ENCODE assay signal across 8 cellular contexts in genomic region chr9:130021842-130022241, GRCh38. TPM values are rescaled to one million over a fixed set of nuclear protein-coding genes. Genes with fewer than 3 reads are reported as not detected.
DNase-seq lines count a peak whose midpoint lies in the region; ATAC-seq and TF ChIP-seq lines count a peak whose summit lies in the region.
"Not testable (repeated sequence)": the region's sequence is repeated elsewhere in the genome, so short reads cannot be mapped to it uniquely, and the experiment has no call there.

No MANE protein-coding gene starts in this region.

- not testable (repeated sequence) for ATAC-seq in CD4-positive, CD25-positive, alpha-beta regulatory T cell (ENCODE audit: low read depth in 2 of 2); activated CD4-positive, alpha-beta T cell treated with anti-CD3 and anti-CD28 coated beads for 36 hours; gastroesophageal sphincter; natural killer cell treated with Interleukin-12 subunit alpha and Interleukin-12 subunit beta and Interleukin-15 and Interleukin-18, amount 100 ng/mL, for 72 hours

- not testable (repeated sequence) for TF ChIP-seq EP300 in gastroesophageal sphincter (IDR thresholded peaks at IDR 0.05)

- H3K4me3 Mint-ChIP-seq in CD4-positive, CD25-positive, alpha-beta regulatory T cell: peak overlapping the region; percentile 2 to 80 (median 42)
- H3K4me3 Mint-ChIP-seq in IgD-negative memory B cell: peak overlapping the region in 3 of 4 donors; percentile 51 to 93 (median 82)
- H3K4me3 Mint-ChIP-seq in activated CD4-positive, alpha-beta T cell treated with anti-CD3 and anti-CD28 coated beads for 36 hours; activated T-cell treated with anti-CD3 and anti-CD28 coated beads, Interleukin-2, amount 50 U/mL, for 24 hours; natural killer cell treated with Interleukin-12 subunit alpha and Interleukin-12 subunit beta and Interleukin-15 and Interleukin-18, amount 100 ng/mL, for 72 hours; stimulated activated naive CD8-positive, alpha-beta T cell treated with anti-CD3 and anti-CD28 coated beads, Interleukin-15, Interleukin-2, amounts not matched to agents 100 ng/mL and 50 ng/mL, for 24 hours: not testable (repeated sequence)
- H3K4me3 Mint-ChIP-seq in activated naive CD8-positive, alpha-beta T cell: peak overlapping the region; percentile 27

- 93 to 95% methylated on average over 3 of the region's 3 CpGs for WGBS in gastroesophageal sphincter (ENCODE audit: low coverage in 1 of 2), 2 donors

- peak overlapping the region; percentile 39 to 75 (median 72) for H3K27ac Mint-ChIP-seq in CD4-positive, CD25-positive, alpha-beta regulatory T cell
- H3K27ac Mint-ChIP-seq in IgD-negative memory B cell: peak overlapping the region; percentile 98 to 100 (median 99)
- peak overlapping the region; percentile 98 for H3K27ac Mint-ChIP-seq in activated CD4-positive, alpha-beta T cell treated with anti-CD3 and anti-CD28 coated beads for 36 hours
- H3K27ac Mint-ChIP-seq in activated T-cell treated with anti-CD3 and anti-CD28 coated beads, Interleukin-2, amount 50 U/mL, for 24 hours: peak overlapping the region; percentile 99
- H3K27ac Mint-ChIP-seq in activated naive CD8-positive, alpha-beta T cell: peak overlapping the region; percentile 99
- H3K27ac Mint-ChIP-seq in natural killer cell treated with Interleukin-12 subunit alpha and Interleukin-12 subunit beta and Interleukin-15 and Interleukin-18, amount 100 ng/mL, for 72 hours: peak overlapping the region; percentile 93 to 100
- H3K27ac Mint-ChIP-seq in stimulated activated naive CD8-positive, alpha-beta T cell treated with anti-CD3 and anti-CD28 coated beads, Interleukin-15, Interleukin-2, amounts not matched to agents 100 ng/mL and 50 ng/mL, for 24 hours: peak overlapping the region; percentile 96

- intact Hi-C loops in activated CD4-positive, alpha-beta T cell treated with anti-CD3 and anti-CD28 coated beads for 36 hours (cut with DNase I, micrococcal nuclease): loop anchor here (1.0 to 5.0 kb wide), 4 partner anchors 12 to 90 kb away; no protein-coding TSS in a partner anchor

- peaks cover 32 to 95% (median 79%) of the 10 kb centered on the region in 4 donors for H3K4me1 Mint-ChIP-seq in CD4-positive, CD25-positive, alpha-beta regulatory T cell
- H3K4me1 Mint-ChIP-seq in IgD-negative memory B cell: peaks cover 67 to 80% (median 73%) of the 10 kb centered on the region in 3 donors
- peaks cover 97% of the 10 kb centered on the region for H3K4me1 Mint-ChIP-seq in activated CD4-positive, alpha-beta T cell treated with anti-CD3 and anti-CD28 coated beads for 36 hours
- peaks cover 92% of the 10 kb centered on the region for H3K4me1 Mint-ChIP-seq in activated T-cell treated with anti-CD3 and anti-CD28 coated beads, Interleukin-2, amount 50 U/mL, for 24 hours (ENCODE audit: low read depth)
- peaks cover 80% of the 10 kb centered on the region for H3K4me1 Mint-ChIP-seq in activated naive CD8-positive, alpha-beta T cell (ENCODE audit: low read depth)
- peaks cover 56 to 60% of the 10 kb centered on the region in 2 donors for H3K4me1 Mint-ChIP-seq in natural killer cell treated with Interleukin-12 subunit alpha and Interleukin-12 subunit beta and Interleukin-15 and Interleukin-18, amount 100 ng/mL, for 72 hours (ENCODE audit: low read depth in 2 of 2)
- H3K4me1 Mint-ChIP-seq in stimulated activated naive CD8-positive, alpha-beta T cell treated with anti-CD3 and anti-CD28 coated beads, Interleukin-15, Interleukin-2, amounts not matched to agents 100 ng/mL and 50 ng/mL, for 24 hours (ENCODE audit: low read depth): peaks cover 100% of the 10 kb centered on the region

- not testable (repeated sequence) for H3K9me3 Mint-ChIP-seq in CD4-positive, CD25-positive, alpha-beta regulatory T cell; IgD-negative memory B cell; activated CD4-positive, alpha-beta T cell treated with anti-CD3 and anti-CD28 coated beads for 36 hours (ENCODE audit: low read depth); activated T-cell treated with anti-CD3 and anti-CD28 coated beads, Interleukin-2, amount 50 U/mL, for 24 hours; activated naive CD8-positive, alpha-beta T cell (ENCODE audit: low read depth); natural killer cell treated with Interleukin-12 subunit alpha and Interleukin-12 subunit beta and Interleukin-15 and Interleukin-18, amount 100 ng/mL, for 72 hours; stimulated activated naive CD8-positive, alpha-beta T cell treated with anti-CD3 and anti-CD28 coated beads, Interleukin-15, Interleukin-2, amounts not matched to agents 100 ng/mL and 50 ng/mL, for 24 hours

- not testable (repeated sequence) for TF ChIP-seq POLR2A in gastroesophageal sphincter (IDR thresholded peaks at IDR 0.05)

- H3K4me3 ChIP-seq in CD4-positive, CD25-positive, alpha-beta regulatory T cell (ENCODE audit: low read depth, low read length): peak overlapping the region; percentile 29
- not testable (repeated sequence) for H3K4me3 ChIP-seq in gastroesophageal sphincter

- not testable (repeated sequence) for H3K9me3 ChIP-seq in CD4-positive, CD25-positive, alpha-beta regulatory T cell (ENCODE audit: control insufficient read depth in 2 of 2, low read length in 2 of 2); gastroesophageal sphincter

- H3K36me3 Mint-ChIP-seq in CD4-positive, CD25-positive, alpha-beta regulatory T cell: peaks cover 17% of the 10 kb centered on the region
- peaks cover 14% of the 10 kb centered on the region for H3K36me3 Mint-ChIP-seq in IgD-negative memory B cell
- H3K36me3 Mint-ChIP-seq in activated CD4-positive, alpha-beta T cell treated with anti-CD3 and anti-CD28 coated beads for 36 hours (ENCODE audit: low read depth): peaks cover 67% of the 10 kb centered on the region
- peaks cover 84% of the 10 kb centered on the region for H3K36me3 Mint-ChIP-seq in activated T-cell treated with anti-CD3 and anti-CD28 coated beads, Interleukin-2, amount 50 U/mL, for 24 hours (ENCODE audit: low read depth)
- H3K36me3 Mint-ChIP-seq in activated naive CD8-positive, alpha-beta T cell: peaks cover 21% of the 10 kb centered on the region
- not testable (repeated sequence) for H3K36me3 Mint-ChIP-seq in natural killer cell treated with Interleukin-12 subunit alpha and Interleukin-12 subunit beta and Interleukin-15 and Interleukin-18, amount 100 ng/mL, for 72 hours
- H3K36me3 Mint-ChIP-seq in stimulated activated naive CD8-positive, alpha-beta T cell treated with anti-CD3 and anti-CD28 coated beads, Interleukin-15, Interleukin-2, amounts not matched to agents 100 ng/mL and 50 ng/mL, for 24 hours (ENCODE audit: low read depth): peaks cover 55% of the 10 kb centered on the region

- H3K27me3 ChIP-seq in CD4-positive, CD25-positive, alpha-beta regulatory T cell (ENCODE audit: control insufficient read depth, insufficient read depth, low read length); gastroesophageal sphincter: not testable (repeated sequence)

- peaks cover 85% of the 10 kb centered on the region for H3K4me1 ChIP-seq in CD4-positive, CD25-positive, alpha-beta regulatory T cell (ENCODE audit: control insufficient read depth, insufficient read depth, low read length, poor library complexity, severe bottlenecking)
- peaks cover 17 to 99% (median 20%) of the 10 kb centered on the region in 3 donors for H3K4me1 ChIP-seq in gastroesophageal sphincter

- peak overlapping the region; percentile 50 for H3K27ac ChIP-seq in CD4-positive, CD25-positive, alpha-beta regulatory T cell (ENCODE audit: insufficient read depth, low read length, poor library complexity, severe bottlenecking)
- H3K27ac ChIP-seq in gastroesophageal sphincter: peak overlapping the region; percentile 75 to 99 (median 97)

- not testable (repeated sequence) for H3K27me3 Mint-ChIP-seq in CD4-positive, CD25-positive, alpha-beta regulatory T cell; IgD-negative memory B cell; activated CD4-positive, alpha-beta T cell treated with anti-CD3 and anti-CD28 coated beads for 36 hours; activated T-cell treated with anti-CD3 and anti-CD28 coated beads, Interleukin-2, amount 50 U/mL, for 24 hours; activated naive CD8-positive, alpha-beta T cell; natural killer cell treated with Interleukin-12 subunit alpha and Interleukin-12 subunit beta and Interleukin-15 and Interleukin-18, amount 100 ng/mL, for 72 hours; stimulated activated naive CD8-positive, alpha-beta T cell treated with anti-CD3 and anti-CD28 coated beads, Interleukin-15, Interleukin-2, amounts not matched to agents 100 ng/mL and 50 ng/mL, for 24 hours

- TF ChIP-seq CTCF in gastroesophageal sphincter (IDR thresholded peaks at IDR 0.05): not testable (repeated sequence)

- POLR2A ChIA-PET in activated CD4-positive, alpha-beta T cell treated with anti-CD3 and anti-CD28 coated beads for 36 hours (lab: Charles Lee): interaction anchor here (0.7 kb wide), 2 partner anchors 9 to 65 kb away, joined by 3 to 8 read pairs; no protein-coding TSS in a partner anchor

- CTCF ChIA-PET in activated CD4-positive, alpha-beta T cell treated with anti-CD3 and anti-CD28 coated beads for 36 hours (lab: Charles Lee): interaction anchor here (0.6 to 2.4 kb wide), 7 partner anchors 8 to 84 kb away, joined by 3 to 7 read pairs (median 4); no protein-coding TSS in a partner anchor

- peaks cover 14% of the 10 kb centered on the region for H3K36me3 ChIP-seq in CD4-positive, CD25-positive, alpha-beta regulatory T cell (ENCODE audit: control insufficient read depth, insufficient read depth, low read length)
- H3K36me3 ChIP-seq in gastroesophageal sphincter: not testable (repeated sequence)

- not testable (repeated sequence) for DNase-seq in CD4-positive, CD25-positive, alpha-beta regulatory T cell; activated CD4-positive, alpha-beta T cell treated with anti-CD3 and anti-CD28 coated beads for 36 hours; activated T-cell treated with anti-CD3 and anti-CD28 coated beads, Interleukin-2, amount 50 U/mL, for 24 hours
- DNase-seq in natural killer cell treated with Interleukin-12 subunit alpha and Interleukin-12 subunit beta and Interleukin-15 and Interleukin-18, amount 100 ng/mL, for 72 hours (ENCODE audit: low spot score): peak; percentile 16

RNA-seq across cellular contexts. Expression of gene FNBP1, which starts 21.1 kb away (rescaled TPM):
- total RNA-seq in CD4-positive, CD25-positive, alpha-beta regulatory T cell: 253 TPM
- 100 to 1,000 TPM; 147 to 218 (median 188) TPM for polyA plus RNA-seq in CD4-positive, CD25-positive, alpha-beta regulatory T cell
- polyA plus RNA-seq in IgD-negative memory B cell: 173 TPM
- total RNA-seq in activated CD4-positive, alpha-beta T cell treated with anti-CD3 and anti-CD28 coated beads for 36 hours: 100 to 1,000 TPM; 254 to 354 TPM
- 100 to 1,000 TPM; 119 to 343 (median 188) TPM for total RNA-seq in gastroesophageal sphincter
- 100 to 1,000 TPM; 124 to 141 TPM for total RNA-seq in natural killer cell treated with Interleukin-12 subunit alpha and Interleukin-12 subunit beta and Interleukin-15 and Interleukin-18, amount 100 ng/mL, for 72 hours

RNA-seq across cellular contexts. Expression of gene GPR107, which starts 31.9 kb away (rescaled TPM):
- total RNA-seq in CD4-positive, CD25-positive, alpha-beta regulatory T cell: 29.9 TPM
- 1 to 10 TPM; 2.8 to 4.5 (median 3.1) TPM for polyA plus RNA-seq in CD4-positive, CD25-positive, alpha-beta regulatory T cell
- 2.1 TPM for polyA plus RNA-seq in IgD-negative memory B cell
- total RNA-seq in activated CD4-positive, alpha-beta T cell treated with anti-CD3 and anti-CD28 coated beads for 36 hours: 10 to 100 TPM; 17.7 to 19.7 TPM
- 10 to 100 TPM; 24.2 to 38.4 (median 30.4) TPM for total RNA-seq in gastroesophageal sphincter
- 10 to 100 TPM; 32.6 to 32.8 TPM for total RNA-seq in natural killer cell treated with Interleukin-12 subunit alpha and Interleukin-12 subunit beta and Interleukin-15 and Interleukin-18, amount 100 ng/mL, for 72 hours
